Comparison of ENCODE assay signal across 24 cellular contexts in the genomic region with DNA sequence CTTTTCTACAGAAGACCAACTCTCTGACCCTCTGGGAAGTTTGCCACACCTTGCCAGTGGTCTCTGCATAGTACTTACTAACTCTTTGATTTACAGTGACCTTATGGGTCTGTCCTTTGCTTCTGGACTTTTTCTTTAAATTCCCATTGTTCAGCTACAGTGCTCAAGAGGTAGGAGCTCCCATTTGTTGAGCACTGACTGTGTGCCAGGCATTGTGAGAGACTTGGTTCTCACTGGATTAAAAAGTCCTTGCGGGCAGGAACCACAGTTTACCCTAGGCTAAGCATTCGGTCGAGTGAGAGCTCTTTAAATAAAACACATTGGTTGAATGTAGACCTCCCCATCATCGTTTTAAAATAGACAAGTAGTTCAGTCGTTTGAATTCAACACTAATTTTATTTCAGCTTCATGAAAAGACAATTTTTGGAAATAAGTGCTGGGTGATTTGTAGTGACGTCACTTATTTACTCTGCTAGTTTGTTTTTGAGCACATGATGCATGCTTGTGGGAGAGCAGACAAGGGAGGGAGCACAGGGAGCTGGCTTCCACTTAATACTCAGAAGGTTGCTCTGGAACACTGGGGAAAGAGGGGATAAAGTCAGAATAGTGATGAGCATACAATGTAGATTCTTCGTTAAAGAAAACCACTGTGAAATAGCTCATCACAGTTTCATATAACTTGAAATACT. TPM values are rescaled to one million over a fixed set of nuclear protein-coding genes. Genes with fewer than 3 reads are reported as not detected.
DNase-seq lines count a peak whose midpoint lies in the region; ATAC-seq and TF ChIP-seq lines count a peak whose summit lies in the region.
"Had no signal": no experiment of that assay in that cellular context is flagged by ENCODE, and none has a peak within 500 bp of the region (broad histone marks: within the 10 kb centered on the region; RNA-seq: fewer than 3 reads in every experiment).

No MANE protein-coding gene starts in this region.

- peaks cover 1% of the 10 kb centered on the region for H3K9me3 Mint-ChIP-seq in activated naive CD8-positive, alpha-beta T cell treated with anti-CD3 and anti-CD28 coated beads for 36 hours
- no peaks in the 10 kb centered on the region for H3K9me3 Mint-ChIP-seq in naive thymus-derived CD4-positive, alpha-beta T cell

- ATAC-seq in right cardiac atrium (no peak), HG02884 (IDR thresholded peaks at IDR 0.05; ENCODE audit: unreplicated experiment) (no peak), HG03378 (IDR thresholded peaks at IDR 0.05; ENCODE audit: unreplicated experiment) (no peak)
- no peak for ATAC-seq in naive thymus-derived CD4-positive, alpha-beta T cell
- ATAC-seq: activated CD4-positive, CD25-positive, alpha-beta regulatory T cell treated with anti-CD3 and anti-CD28 coated beads, Interleukin-2, amount 50 U/mL, for 24 hours; activated CD8-positive, alpha-beta memory T cell treated with anti-CD3 and anti-CD28 coated beads, Interleukin-2, amount 10 ng/mL, durations not matched to agents 7 days and 5 days; gastroesophageal sphincter; GM12878 had no signal

- POLR2A ChIA-PET in naive thymus-derived CD4-positive, alpha-beta T cell (lab: Charles Lee) = interaction anchor here (0.6 to 2.7 kb wide), 8 partner anchors 8 to 107 kb away, joined by 3 to 20 read pairs (median 3); no protein-coding TSS in a partner anchor

- CTCF ChIA-PET in naive thymus-derived CD4-positive, alpha-beta T cell (lab: Charles Lee) = interaction anchor here (1.1 to 2.1 kb wide), 3 partner anchors 8 to 27 kb away, joined by 3 to 7 read pairs (median 6); partner anchors contain the start of gene RASGRF2

- no peak for TF ChIP-seq POLR2A in vagina (IDR thresholded peaks at IDR 0.05)

- no peak overlapping the region for H3K4me3 Mint-ChIP-seq in activated naive CD8-positive, alpha-beta T cell treated with anti-CD3 and anti-CD28 coated beads for 36 hours
- peak overlapping the region in 3 of 10 donors; percentile 22 to 49 (median 46) for H3K4me3 Mint-ChIP-seq in naive thymus-derived CD4-positive, alpha-beta T cell
- H3K4me3 Mint-ChIP-seq: activated CD8-positive, alpha-beta memory T cell treated with anti-CD3 and anti-CD28 coated beads, Interleukin-2, amount 10 ng/mL, durations not matched to agents 7 days and 5 days; naive B cell had no signal

- H3K27me3 ChIP-seq in right cardiac atrium (ENCODE audit: control insufficient read depth, insufficient read depth) (no peaks in the 10 kb centered on the region), vagina (no peaks in the 10 kb centered on the region)
- H3K27me3 ChIP-seq in naive thymus-derived CD4-positive, alpha-beta T cell (ENCODE audit: control insufficient read depth in 2 of 2, insufficient read depth in 2 of 2, low read length in 2 of 2) = no peaks in the 10 kb centered on the region
- H3K27me3 ChIP-seq: gastroesophageal sphincter, SJSA1 had no signal

- intact Hi-C loops in right cardiac atrium (cut with DNase I) (no loop called here), cardiac septum (cut with DNase I) (no loop called here), vagina (cut with DNase I) (no loop called here)
- intact Hi-C loops in naive thymus-derived CD4-positive, alpha-beta T cell (cut with micrococcal nuclease) = loop anchor here in 1 of 2 donors (1.0 kb wide), 1 partner anchor 8 kb away; no protein-coding TSS in a partner anchor

- H3K4me1 ChIP-seq in right cardiac atrium (ENCODE audit: control insufficient read depth, insufficient read depth, low read length) = peaks cover 2% of the 10 kb centered on the region
- peaks cover 3 to 46% of the 10 kb centered on the region in 2 donors for H3K4me1 ChIP-seq in naive thymus-derived CD4-positive, alpha-beta T cell (ENCODE audit: control insufficient read depth in 2 of 2, insufficient read depth in 2 of 2, low read length in 2 of 2)
- no peaks in the 10 kb centered on the region for H3K4me1 ChIP-seq in vagina
- H3K4me1 ChIP-seq: gastroesophageal sphincter had no signal

- H3K4me3 ChIP-seq in right cardiac atrium (ENCODE audit: low read length) (no peak overlapping the region), vagina (no peak overlapping the region)
- H3K4me3 ChIP-seq in naive thymus-derived CD4-positive, alpha-beta T cell (ENCODE audit: low read length) = no peak overlapping the region
- H3K4me3 ChIP-seq: coronary artery, gastroesophageal sphincter, GM12878, lung, SJSA1 had no signal

- DNase-seq in right cardiac atrium = no peak
- no peak for DNase-seq in cardiac septum (ENCODE audit: low spot score)
- DNase-seq in activated naive CD8-positive, alpha-beta T cell treated with anti-CD3 and anti-CD28 coated beads for 36 hours = no peak
- DNase-seq in naive thymus-derived CD4-positive, alpha-beta T cell = no peak
- no peak for DNase-seq in vagina (ENCODE audit: extremely low spot score in 2 of 2)
- no peak for DNase-seq in NCI-H2196 (lab: John Stamatoyannopoulos, UW; ENCODE audit: unreplicated experiment)
- DNase-seq: activated CD8-positive, alpha-beta memory T cell treated with anti-CD3 and anti-CD28 coated beads, Interleukin-2, amount 10 ng/mL, durations not matched to agents 7 days and 5 days; activated gamma-delta T cell; Calu3; naive B cell; NCI-H1092 treated with DMSO at 0.1 percent for 48 hours; NCI-H2081 treated with DMSO at 0.1 percent for 48 hours; NCI-H524 treated with DMSO at 0.1 percent for 48 hours; stimulated activated naive CD4-positive, alpha-beta T cell treated with Interleukin-2 at 50 U/mL for 16 hours; T-helper 9 cell had no signal

- H3K27ac ChIP-seq in right cardiac atrium (ENCODE audit: low read length) (peak overlapping the region; percentile 61), vagina (peak overlapping the region; percentile 38)
- peak overlapping the region; percentile 10 for H3K27ac ChIP-seq in naive thymus-derived CD4-positive, alpha-beta T cell (ENCODE audit: low read depth, low read length)
- H3K27ac ChIP-seq: KMS-11, SJSA1 had no signal

- H3K4me1 Mint-ChIP-seq in activated naive CD8-positive, alpha-beta T cell treated with anti-CD3 and anti-CD28 coated beads for 36 hours = peaks cover 59% of the 10 kb centered on the region
- H3K4me1 Mint-ChIP-seq in naive thymus-derived CD4-positive, alpha-beta T cell = peaks cover 36 to 90% (median 84%) of the 10 kb centered on the region in 7 donors
- H3K4me1 Mint-ChIP-seq: naive B cell had no signal

- TF ChIP-seq CTCF in vagina (IDR thresholded peaks at IDR 0.05) = no peak

- whole genome bisulfite sequencing in right cardiac atrium = 61% methylated on average over 7 of the region's 7 CpGs

- no peaks in the 10 kb centered on the region for H3K9me3 ChIP-seq in right cardiac atrium (ENCODE audit: control insufficient read depth, low read length)
- no peaks in the 10 kb centered on the region for H3K9me3 ChIP-seq in naive thymus-derived CD4-positive, alpha-beta T cell (ENCODE audit: control insufficient read depth in 2 of 3, low read length in 3 of 3)
- no peaks in the 10 kb centered on the region for H3K9me3 ChIP-seq in vagina
- H3K9me3 ChIP-seq: gastroesophageal sphincter, SJSA1 had no signal

- peak overlapping the region; percentile 61 for H3K27ac Mint-ChIP-seq in activated naive CD8-positive, alpha-beta T cell treated with anti-CD3 and anti-CD28 coated beads for 36 hours
- peak overlapping the region in 7 of 9 donors; percentile 6 to 83 (median 49) for H3K27ac Mint-ChIP-seq in naive thymus-derived CD4-positive, alpha-beta T cell
- H3K27ac Mint-ChIP-seq: activated CD8-positive, alpha-beta memory T cell treated with anti-CD3 and anti-CD28 coated beads, Interleukin-2, amount 10 ng/mL, durations not matched to agents 7 days and 5 days; naive B cell had no signal

- H3K36me3 Mint-ChIP-seq in activated naive CD8-positive, alpha-beta T cell treated with anti-CD3 and anti-CD28 coated beads for 36 hours = peaks cover 14% of the 10 kb centered on the region
- H3K36me3 Mint-ChIP-seq in naive thymus-derived CD4-positive, alpha-beta T cell = peaks cover 0 to 16% (median 3%) of the 10 kb centered on the region in 5 donors
- H3K36me3 Mint-ChIP-seq: activated CD8-positive, alpha-beta memory T cell treated with anti-CD3 and anti-CD28 coated beads, Interleukin-2, amount 10 ng/mL, durations not matched to agents 7 days and 5 days; naive B cell had no signal

- no peaks in the 10 kb centered on the region for H3K27me3 Mint-ChIP-seq in activated naive CD8-positive, alpha-beta T cell treated with anti-CD3 and anti-CD28 coated beads for 36 hours
- no peaks in the 10 kb centered on the region for H3K27me3 Mint-ChIP-seq in naive thymus-derived CD4-positive, alpha-beta T cell
- H3K27me3 Mint-ChIP-seq: activated CD8-positive, alpha-beta memory T cell treated with anti-CD3 and anti-CD28 coated beads, Interleukin-2, amount 10 ng/mL, durations not matched to agents 7 days and 5 days; naive B cell had no signal

- H3K36me3 ChIP-seq in naive thymus-derived CD4-positive, alpha-beta T cell (ENCODE audit: control insufficient read depth in 2 of 3, insufficient read depth in 3 of 3, low read length in 3 of 3) = no peaks in the 10 kb centered on the region
- no peaks in the 10 kb centered on the region for H3K36me3 ChIP-seq in vagina
- H3K36me3 ChIP-seq: gastroesophageal sphincter, SJSA1 had no signal

RNA-seq across cellular contexts. Expression of gene RASGRF2, which starts 27.1 kb away (rescaled TPM):
- total RNA-seq in right cardiac atrium (1 to 10 TPM; 3.0 to 5.0 (median 4.3) TPM), cardiac septum (8.2 TPM), vagina (8.8 TPM)
- polyA plus RNA-seq in right cardiac atrium = 2.7 TPM
- total RNA-seq in activated naive CD8-positive, alpha-beta T cell treated with anti-CD3 and anti-CD28 coated beads for 36 hours = 10 to 100 TPM; 12.3 to 13.3 TPM
- 10 to 100 TPM; 11.2 to 55.2 (median 38.7) TPM for total RNA-seq in naive thymus-derived CD4-positive, alpha-beta T cell
- 10 to 100 TPM in 1 of 2 donors, 1 to 10 TPM in 1; 9.8 to 22.1 TPM for polyA plus RNA-seq in naive thymus-derived CD4-positive, alpha-beta T cell

Comparison
In these comparisons a context has a peak if more than half of its experiments do, and no peak if none do; other contexts are left out.
1. H3K27ac ChIP-seq: peak in every context shown above with its lines; median percentile 61 in right cardiac atrium; 38 in vagina; 10 in naive thymus-derived CD4-positive, alpha-beta T cell.